In the genomic region with DNA sequence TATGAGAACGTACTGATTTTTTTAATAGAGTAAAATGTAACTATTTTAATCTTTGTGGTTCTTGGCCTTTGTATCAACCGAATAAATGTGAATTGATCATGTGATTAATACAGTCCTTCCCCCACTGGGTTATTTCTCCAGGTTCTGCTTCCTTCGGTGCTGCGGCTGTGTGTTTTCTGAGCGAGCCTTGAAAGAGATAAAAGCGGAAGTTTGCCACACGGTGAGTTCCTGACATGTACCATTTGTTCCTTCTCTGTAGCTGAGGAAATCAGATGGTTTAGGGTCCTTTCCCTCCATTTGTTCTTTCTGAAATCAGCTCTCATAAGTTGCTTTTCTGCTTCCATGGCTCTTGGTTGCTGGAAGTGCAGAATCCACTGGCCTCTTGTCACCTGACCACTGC, we compare ENCODE assay signal across 20 cellular contexts. TPM values are rescaled to one million over a fixed set of nuclear protein-coding genes. Genes with fewer than 3 reads are reported as not detected.
DNase-seq lines count a peak whose midpoint lies in the region; ATAC-seq, FAIRE-seq and TF ChIP-seq lines count a peak whose summit lies in the region.
"Had no signal": no experiment of that assay in that cellular context is flagged by ENCODE, and none has a peak within 500 bp of the region (broad histone marks: within the 10 kb centered on the region; RNA-seq: fewer than 3 reads in every experiment).

No MANE protein-coding gene starts in this region.

- no peaks in the 10 kb centered on the region for H3K4me1 ChIP-seq in GM12878 (ENCODE audit: control insufficient read depth, insufficient read depth, low read length)

- no peak overlapping the region for H3K4me3 ChIP-seq in GM12878
- H3K4me3 ChIP-seq: skin epidermis had no signal

- no peak for TF ChIP-seq RAD21 in GM12878 (IDR thresholded peaks at IDR 0.05; ENCODE audit: insufficient read depth, low read depth, low read length)

- intact Hi-C loops in GM12878 (cut with micrococcal nuclease; ENCODE audit: unreplicated experiment) (no loop called here), Right ventricle myocardium inferior (cut with DNase I) (no loop called here)

- H3K9ac ChIP-seq in GM12878 (ENCODE audit: control insufficient read depth, insufficient read depth, low read length) = no peak overlapping the region

- no peak overlapping the region; the same call in 1 of the 2 replicates for H3K27ac ChIP-seq in GM12878 (ENCODE audit: control insufficient read depth, insufficient read depth)

- peak overlapping the region; percentile 83 for H3K27ac Mint-ChIP-seq in activated T-cell treated with anti-CD3 and anti-CD28 coated beads, Interleukin-2, amount 50 U/mL, for 24 hours
- H3K27ac Mint-ChIP-seq in stimulated activated memory B cell treated with anti-CD40 and anti-IgM and Interleukin-4, amounts not matched to agents 10 μg/mL and 1 μg/mL and 100 μg/mL, for 72 hours = peak overlapping the region; percentile 71

- H3K9me3 ChIP-seq in GM12878 (replicated peaks; ENCODE audit: control insufficient read depth, insufficient read depth, low read length) = no peaks in the 10 kb centered on the region

- H3K27me3 Mint-ChIP-seq in activated T-cell treated with anti-CD3 and anti-CD28 coated beads, Interleukin-2, amount 50 U/mL, for 24 hours = no peaks in the 10 kb centered on the region
- H3K27me3 Mint-ChIP-seq in stimulated activated memory B cell treated with anti-CD40 and anti-IgM and Interleukin-4, amounts not matched to agents 10 μg/mL and 1 μg/mL and 100 μg/mL, for 72 hours = no peaks in the 10 kb centered on the region

- TF ChIP-seq EP300 in GM12878 (IDR thresholded peaks at IDR 0.05; ENCODE audit: borderline replicate concordance in 1 of 2, control insufficient read depth in 1 of 2, low read depth in 2 of 2, low read length in 2 of 2) = no peak

- RAD21 ChIA-PET in GM12878 (lab: Charles Lee; ENCODE audit: unreplicated experiment) = interaction anchor here (0.7 kb wide), 1 partner anchor 15 kb away, joined by 3 read pairs; a partner anchor contains a TSS

- FAIRE-seq in GM12878 (lab: Jason Lieb, UNC) = no peak
- FAIRE-seq: astrocyte had no signal

- H3K36me3 ChIP-seq in GM12878 (ENCODE audit: control insufficient read depth in 2 of 2, insufficient read depth in 2 of 2, low read length in 1 of 2) = peaks cover 16 to 34% of the 10 kb centered on the region in 2 experiments

- no peak for DNase-seq in activated T-cell treated with anti-CD3 and anti-CD28 coated beads, Interleukin-2, amount 50 U/mL, for 24 hours
- no peak for DNase-seq in activated T-cell treated with anti-CD3 and anti-CD28 coated beads, Interleukin-2, amount 50 U/mL, for 1 hour
- DNase-seq in MV-4-11 (lab: John Stamatoyannopoulos, UW) (peak; percentile 62), GM12878 (ENCODE audit: low read depth, low spot score) (no peak), Right ventricle myocardium inferior (ENCODE audit: missing footprints) (no peak), HK-2 (ENCODE audit: unreplicated experiment) (no peak)
- DNase-seq: activated CD8-positive, alpha-beta memory T cell treated with anti-CD3 and anti-CD28 coated beads, Interleukin-2, amount 50 U/mL, for 48 hours; H7; Karpas-422; mesenchymal stem cell; NCI-H2029 treated with DMSO at 0.1 percent for 48 hours; NCI-H82; SIG-M5 had no signal

- H3K9me3 Mint-ChIP-seq in activated T-cell treated with anti-CD3 and anti-CD28 coated beads, Interleukin-2, amount 50 U/mL, for 24 hours = no peaks in the 10 kb centered on the region
- no peaks in the 10 kb centered on the region for H3K9me3 Mint-ChIP-seq in stimulated activated memory B cell treated with anti-CD40 and anti-IgM and Interleukin-4, amounts not matched to agents 10 μg/mL and 1 μg/mL and 100 μg/mL, for 72 hours

- POLR2A ChIA-PET in GM12878 (lab: Charles Lee) = no interaction called here

- H3K79me2 ChIP-seq in GM12878 (ENCODE audit: control insufficient read depth, insufficient read depth, low read length) = no peaks in the 10 kb centered on the region

- no peaks in the 10 kb centered on the region for H4K20me1 ChIP-seq in GM12878 (ENCODE audit: control insufficient read depth, insufficient read depth)

- H3K4me3 Mint-ChIP-seq in activated T-cell treated with anti-CD3 and anti-CD28 coated beads, Interleukin-2, amount 50 U/mL, for 24 hours = peak overlapping the region; percentile 16
- H3K4me3 Mint-ChIP-seq in stimulated activated memory B cell treated with anti-CD40 and anti-IgM and Interleukin-4, amounts not matched to agents 10 μg/mL and 1 μg/mL and 100 μg/mL, for 72 hours = peak overlapping the region; percentile 27

- no TSS peak for BruUV-seq in GM12878 (replicated peaks; lab: Mats Ljungman, UMichigan)

- peak; percentile 38; the same call in 2 of the 3 replicates for ATAC-seq in GM12878
- ATAC-seq in stimulated activated memory B cell treated with anti-CD40 and anti-IgM and Interleukin-4, amounts not matched to agents 10 μg/mL and 1 μg/mL and 100 μg/mL, for 72 hours = peak; percentile 54
- no peak for ATAC-seq in Right ventricle myocardium inferior
- no peak for ATAC-seq in HG03025 (IDR thresholded peaks at IDR 0.05; ENCODE audit: low FRiP score, unreplicated experiment)

- no peaks in the 10 kb centered on the region for H3K27me3 ChIP-seq in GM12878 (replicated peaks in 1 of 2; ENCODE audit: control insufficient read depth in 2 of 2, insufficient read depth in 2 of 2, low read length in 1 of 2)

- H2AFZ ChIP-seq in GM12878 (ENCODE audit: control insufficient read depth, low read depth, low read length) = no peak overlapping the region

- no peak for TF ChIP-seq CTCF in GM12878 (IDR thresholded peaks at IDR 0.05 in 2 of 3, conservative IDR thresholded peaks at IDR 0.05 in 1 of 3; ENCODE audit: control insufficient read depth in 2 of 3, extremely low read depth in 1 of 3, insufficient read depth in 1 of 3, low read depth in 3 of 3, low read length in 3 of 3)

- no peak for TF ChIP-seq POLR2A in GM12878 (IDR thresholded peaks at IDR 0.05; ENCODE audit: low read depth, low read length)

- H3K36me3 Mint-ChIP-seq in activated T-cell treated with anti-CD3 and anti-CD28 coated beads, Interleukin-2, amount 50 U/mL, for 24 hours (ENCODE audit: low read depth) = peaks cover 95% of the 10 kb centered on the region
- peaks cover 84% of the 10 kb centered on the region for H3K36me3 Mint-ChIP-seq in stimulated activated memory B cell treated with anti-CD40 and anti-IgM and Interleukin-4, amounts not matched to agents 10 μg/mL and 1 μg/mL and 100 μg/mL, for 72 hours

- no peak overlapping the region for H3K4me2 ChIP-seq in GM12878 (ENCODE audit: control insufficient read depth, insufficient read depth)

- SMC1A ChIA-PET in GM12878 (lab: Charles Lee; ENCODE audit: uncharacterized antibody, unreplicated experiment) = interaction anchor here (0.6 kb wide), 1 partner anchor 83 kb away, joined by 3 read pairs; no protein-coding TSS in a partner anchor

- CTCF ChIA-PET in GM12878 (lab: Yijun Ruan, JAX) = no interaction called here

- H3K4me1 Mint-ChIP-seq in activated T-cell treated with anti-CD3 and anti-CD28 coated beads, Interleukin-2, amount 50 U/mL, for 24 hours (ENCODE audit: low read depth) = peaks cover 32% of the 10 kb centered on the region
- H3K4me1 Mint-ChIP-seq in stimulated activated memory B cell treated with anti-CD40 and anti-IgM and Interleukin-4, amounts not matched to agents 10 μg/mL and 1 μg/mL and 100 μg/mL, for 72 hours = peaks cover 26% of the 10 kb centered on the region

- 72% methylated on average over 7 of the region's 7 CpGs for WGBS in GM12878 (ENCODE audit: insufficient coverage, insufficient replicate concordance, low lambda C conversion rate, missing lambda C conversion rate)

- in situ Hi-C loops in GM12878 (cut with MboI) = no loop called here

RNA-seq across cellular contexts. Expression of a gene that starts 15.5 kb away (rescaled TPM):
- total RNA-seq in GM12878 (2013; cell fraction: nucleolus; rRNA removed) = 34.7 and 35.4 TPM in 2 replicates
- total RNA-seq in GM12878 (2014; rRNA removed) (71.2 and 73.9 TPM in 2 replicates), GM12878 (2014; rRNA removed; fragmentation: Illumina TruSeq; extraction: Trizol) (65.1 and 66.2 TPM in 2 replicates), GM12878 (2021) (77.0 and 77.7 TPM in 2 replicates), Right ventricle myocardium inferior (87.1 TPM)
- polyA plus RNA-seq in GM12878 (2011; ENCODE audit: low read depth) = 28.1 TPM
- polyA plus RNA-seq in GM12878 (2011; rRNA removed) (86.5 and 100 TPM in 2 replicates), GM12878 (2014; fragmentation: Illumina TruSeq; extraction: Trizol) (61.5 and 79.2 TPM in 2 replicates), GM12878 (2014; fragmentation: Nextera tagmentation; extraction: Ambion mirVana) (100 to 1,000 TPM in 1 of 2 experiments, 10 to 100 TPM in 1; 99.3 to 133 TPM), GM12878 (2014; rRNA removed) (69.1 and 71.4 TPM in 2 replicates), GM12878 (2016; fragmentation: Nextera tagmentation; extraction: Ambion mirVana) (100 to 1,000 TPM; 124 TPM)
- 73.8 and 90.9 TPM in 2 replicates for polyA plus RNA-seq in GM12878 (2011; cell fraction: cytosol; rRNA removed)
- 56.3 and 61.4 TPM in 2 replicates for polyA plus RNA-seq in GM12878 (2011; cell fraction: nucleus; rRNA removed)
- 59.7 and 63.6 TPM in 2 replicates for polyA plus RNA-seq in GM12878 (2012)
- 37.5 and 54.1 TPM in 2 replicates for polyA minus RNA-seq in GM12878 (2011; rRNA and poly(A)+ RNA removed)
- polyA minus RNA-seq in GM12878 (2011; cell fraction: cytosol; rRNA and poly(A)+ RNA removed) = 10.6 and 19.2 TPM in 2 replicates
- 14.1 and 19.7 TPM in 2 replicates for polyA minus RNA-seq in GM12878 (2011; cell fraction: nucleus; rRNA and poly(A)+ RNA removed)

RNA-seq across cellular contexts. Expression of a gene that starts 40.6 kb away (rescaled TPM):
- 0.84 and 1.7 TPM in 2 replicates for total RNA-seq in GM12878 (2013; cell fraction: nucleolus; rRNA removed)
- total RNA-seq in GM12878 (2014; rRNA removed) (0.44 TPM in 1 of 2 replicates, not detected in the other), GM12878 (2014; rRNA removed; fragmentation: Illumina TruSeq; extraction: Trizol) (0.31 and 0.37 TPM in 2 replicates), GM12878 (2021) (0.41 TPM in 1 of 2 replicates, not detected in the other), Right ventricle myocardium inferior (not detected)
- not detected for polyA plus RNA-seq in GM12878 (2011; ENCODE audit: low read depth)
- polyA plus RNA-seq in GM12878 (2011; rRNA removed) (0.27 and 0.32 TPM in 2 replicates), GM12878 (2014; fragmentation: Illumina TruSeq; extraction: Trizol) (0.51 TPM in 1 of 2 replicates, not detected in the other), GM12878 (2014; fragmentation: Nextera tagmentation; extraction: Ambion mirVana) (under 1 TPM in 1 of 2 experiments, not detected in 1; 0.11 TPM), GM12878 (2014; rRNA removed) (0.15 and 0.33 TPM in 2 replicates), GM12878 (2016; fragmentation: Nextera tagmentation; extraction: Ambion mirVana) (not detected)
- 0.17 and 0.19 TPM in 2 replicates for polyA plus RNA-seq in GM12878 (2011; cell fraction: cytosol; rRNA removed)
- 1.0 and 1.2 TPM in 2 replicates for polyA plus RNA-seq in GM12878 (2011; cell fraction: nucleus; rRNA removed)
- 0.25 and 1.2 TPM in 2 replicates for polyA plus RNA-seq in GM12878 (2012)
- polyA minus RNA-seq in GM12878 (2011; rRNA and poly(A)+ RNA removed) = 0.46 TPM in 1 of 2 replicates, not detected in the other
- not detected in 2 replicates for polyA minus RNA-seq in GM12878 (2011; cell fraction: cytosol; rRNA and poly(A)+ RNA removed)
- polyA minus RNA-seq in GM12878 (2011; cell fraction: nucleus; rRNA and poly(A)+ RNA removed) = 0.67 and 0.97 TPM in 2 replicates
- total RNA-seq: dermis blood vessel endothelial cell, omental fat pad, temporal lobe had no signal

RNA-seq across cellular contexts. Expression of a gene that starts 49.1 kb away (rescaled TPM):
- total RNA-seq in GM12878 (2013; cell fraction: nucleolus; rRNA removed) = not detected in 2 replicates
- 1.3 TPM in 1 of 2 replicates, not detected in the other for total RNA-seq in GM12878 (2014; rRNA removed)
- total RNA-seq in GM12878 (2014; rRNA removed; fragmentation: Illumina TruSeq; extraction: Trizol) = 0.22 and 0.28 TPM in 2 replicates
- total RNA-seq in GM12878 (2021) = 0.44 TPM in 1 of 2 replicates, not detected in the other
- not detected for polyA plus RNA-seq in GM12878 (2011; ENCODE audit: low read depth)
- 0.27 and 0.38 TPM in 2 replicates for polyA plus RNA-seq in GM12878 (2011; rRNA removed)
- 0.25 TPM in 1 of 2 replicates, not detected in the other for polyA plus RNA-seq in GM12878 (2011; cell fraction: cytosol; rRNA removed)
- 0.47 and 0.52 TPM in 2 replicates for polyA plus RNA-seq in GM12878 (2011; cell fraction: nucleus; rRNA removed)
- 0.61 TPM in 1 of 2 replicates, not detected in the other for polyA plus RNA-seq in GM12878 (2012)
- polyA plus RNA-seq in GM12878 (2014; fragmentation: Illumina TruSeq; extraction: Trizol) = 0.38 TPM in 1 of 2 replicates, not detected in the other
- polyA plus RNA-seq in GM12878 (2014; fragmentation: Nextera tagmentation; extraction: Ambion mirVana) = under 1 TPM; 0.61 to 0.77 TPM
- polyA plus RNA-seq in GM12878 (2014; rRNA removed) = not detected in 2 replicates
- under 1 TPM; 0.32 to 0.55 TPM for polyA plus RNA-seq in GM12878 (2016; fragmentation: Nextera tagmentation; extraction: Ambion mirVana)
- polyA minus RNA-seq in GM12878 (2011; rRNA and poly(A)+ RNA removed) = not detected in 2 replicates
- not detected in 2 replicates for polyA minus RNA-seq in GM12878 (2011; cell fraction: cytosol; rRNA and poly(A)+ RNA removed)
- polyA minus RNA-seq in GM12878 (2011; cell fraction: nucleus; rRNA and poly(A)+ RNA removed) = not detected in 2 replicates
- total RNA-seq in Right ventricle myocardium inferior = not detected
- total RNA-seq: astrocyte, dermis blood vessel endothelial cell, omental fat pad, temporal lobe had no signal

Comparison
In these comparisons a context has a peak if more than half of its experiments do, and no peak if none do; other contexts are left out.
1. ATAC-seq: peak in GM12878 (single experiment) and stimulated activated memory B cell treated with anti-CD40 and anti-IgM and Interleukin-4, amounts not matched to agents 10 μg/mL and 1 μg/mL and 100 μg/mL, for 72 hours (single experiment); none in Right ventricle myocardium inferior (single experiment) and HG03025 (single experiment).